In genomic region chr10:43204943-43205671, GRCh38 we compare ENCODE assay signal across 8 cellular contexts.
A peak's percentile ranks its signal among the peaks of the same experiment; 100 is the strongest.
DNase-seq lines count a peak whose midpoint lies in the region; ATAC-seq lines count a peak whose summit lies in the region.

No MANE protein-coding gene starts in this region.

- peak; percentile 76 for ATAC-seq in GM21786 (IDR thresholded peaks at IDR 0.05; ENCODE audit: unreplicated experiment)

- peak; percentile 56 for DNase-seq in NCI-H1436 (lab: John Stamatoyannopoulos, UW)
- DNase-seq in NCI-H1436 treated with DMSO at 0.1 percent for 48 hours (lab: John Stamatoyannopoulos, UW): no peak
- peak; percentile 69 for DNase-seq in KBM-7
- peak; percentile 11 to 77 (median 31) for DNase-seq in T-helper 2 cell
- DNase-seq in T47D (ENCODE audit: low read depth in 1 of 2, low spot score in 1 of 2): peak; percentile 60 to 76
- DNase-seq in kidney tubule cell (ENCODE audit: low spot score): peak; percentile 67
- peak; percentile 50 to 58 for DNase-seq in stimulated activated CD4-positive, alpha-beta T cell treated with anti-CD3 and anti-CD28 coated beads, Interleukin-4, amount 100 ng/mL, for 48 hours (ENCODE audit: low read depth in 2 of 2)

- in situ Hi-C loops in KBM-7 (cut with MboI; ENCODE audit: low pct_unique_long_range_greater_than_20kb, low sequenced_read_pairs): no loop called here
- in situ Hi-C loops in T47D (cut with HindIII; ENCODE audit: low pct_unique_long_range_greater_than_20kb, low sequenced_read_pairs): no loop called here
